In the genomic region with DNA sequence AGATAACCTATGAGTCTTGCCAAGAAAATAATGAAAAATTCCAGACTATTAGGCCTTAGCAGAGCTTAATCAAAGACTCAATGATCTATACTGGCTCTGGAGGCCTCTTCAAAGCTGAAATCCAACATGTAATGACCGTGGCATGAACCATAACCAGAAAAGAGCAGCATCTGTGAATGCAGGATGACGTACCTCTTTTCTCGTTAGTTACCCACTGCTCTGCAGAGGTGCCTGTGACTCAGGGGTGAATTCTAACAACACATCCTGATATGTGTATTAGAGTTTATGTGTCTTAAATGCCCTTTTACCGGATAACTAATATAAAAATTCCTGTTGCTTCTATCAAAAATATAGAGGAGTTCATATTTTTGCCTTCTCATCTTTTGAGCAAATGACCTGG, we compare ENCODE assay signal across 22 cellular contexts.
DNase-seq lines count a peak whose midpoint lies in the region; ATAC-seq, FAIRE-seq and TF ChIP-seq lines count a peak whose summit lies in the region.
"Had no signal": no experiment of that assay in that cellular context is flagged by ENCODE, and none has a peak within 500 bp of the region (broad histone marks: within the 10 kb centered on the region; RNA-seq: fewer than 3 reads in every experiment).

No MANE protein-coding gene starts in this region.

- no peak overlapping the region for H3K4me3 ChIP-seq in IMR-90 (ENCODE audit: insufficient read depth, low read depth, low read length)
- no peak overlapping the region for H3K4me3 ChIP-seq in H1 (ENCODE audit: extremely low read depth in 1 of 4, insufficient read depth in 2 of 4, low read depth in 3 of 4, low read length in 4 of 4)
- H3K4me3 ChIP-seq: K562 had no signal

- no CpG with 5 or more reads among the region's 4 CpGs for WGBS in IMR-90 (ENCODE audit: extremely low coverage in 2 of 2, insufficient read length in 1 of 2), 2 experiments
- 75% methylated on average over 4 of the region's 4 CpGs; no CpG with 5 or more reads in 1 of the 2 experiments for WGBS in H1 (ENCODE audit: extremely low coverage in 1 of 2, insufficient coverage in 1 of 2, insufficient read length in 1 of 2, insufficient replicate concordance in 2 of 2, low coverage in 1 of 2, low lambda C conversion rate in 2 of 2, missing lambda C conversion rate in 1 of 2), 2 experiments

- H3K27me3 Mint-ChIP-seq in activated T-helper 1 cell treated with anti-CD3 and anti-CD28 coated beads, Interleukin-12 subunit alpha, Interleukin-12 subunit beta, Interleukin-2, Interleukin-4 antibody, amounts not matched to agents 30 ng/mL and 10 ng/mL and 1 ng/mL, durations not matched to agents 14 hours and 24 hours and 36 hours (ENCODE audit: insufficient read depth): no peaks in the 10 kb centered on the region
- H3K27me3 Mint-ChIP-seq: CD4-positive, alpha-beta T cell had no signal

- H3K23ac ChIP-seq in IMR-90 (ENCODE audit: low read depth, low read length) (no peak overlapping the region), H1 (ENCODE audit: insufficient read length) (no peak overlapping the region)

- H4K5ac ChIP-seq in IMR-90 (ENCODE audit: low read depth, low read length) (no peak overlapping the region), H1 (ENCODE audit: insufficient read length, low read depth, low read length) (no peak overlapping the region)

- BruUV-seq in IMR-90 (replicated peaks; lab: Mats Ljungman, UMichigan): no TSS peak

- H3K4me1 ChIP-seq in IMR-90 (ENCODE audit: control insufficient read depth, insufficient read depth, low read length) (no peaks in the 10 kb centered on the region), H1 (replicated peaks in 1 of 4; ENCODE audit: control insufficient read depth in 3 of 4, insufficient read depth in 4 of 4, low read length in 3 of 4) (no peaks in the 10 kb centered on the region)
- H3K4me1 ChIP-seq: Caco-2 had no signal

- H3K4me2 ChIP-seq in IMR-90 (ENCODE audit: low read depth, low read length) (no peak overlapping the region), H1 (ENCODE audit: insufficient read depth in 1 of 2, low read depth in 2 of 2, low read length in 2 of 2) (no peak overlapping the region)

- H3K4me3 Mint-ChIP-seq in activated T-helper 1 cell treated with anti-CD3 and anti-CD28 coated beads, Interleukin-12 subunit alpha, Interleukin-12 subunit beta, Interleukin-2, Interleukin-4 antibody, amounts not matched to agents 30 ng/mL and 10 ng/mL and 1 ng/mL, durations not matched to agents 14 hours and 24 hours and 36 hours: no peak overlapping the region
- H3K4me3 Mint-ChIP-seq: CD4-positive, alpha-beta T cell; H9 had no signal

- H2BK15ac ChIP-seq in IMR-90 (ENCODE audit: low read depth, low read length) (no peak overlapping the region), H1 (ENCODE audit: low read length) (no peak overlapping the region)

- H3K27me3 ChIP-seq in IMR-90 (ENCODE audit: control insufficient read depth, insufficient read depth, low read length) (no peaks in the 10 kb centered on the region), H1 (replicated peaks in 1 of 4; ENCODE audit: control insufficient read depth in 3 of 4, extremely low read depth in 1 of 4, insufficient read depth in 3 of 4, low read length in 3 of 4) (no peaks in the 10 kb centered on the region)

- H3K4ac ChIP-seq in IMR-90 (ENCODE audit: low read depth, low read length) (no peak overlapping the region), H1 (replicated peaks; ENCODE audit: insufficient read length, low read depth, low read length) (no peak overlapping the region)

- intact Hi-C loops in IMR-90 (cut with micrococcal nuclease): no loop called here
- intact Hi-C loops in activated T-helper 1 cell treated with anti-CD3 and anti-CD28 coated beads, Interleukin-12 subunit alpha, Interleukin-12 subunit beta, Interleukin-2, Interleukin-4 antibody, amounts not matched to agents 30 ng/mL and 10 ng/mL and 1 ng/mL, durations not matched to agents 14 hours and 24 hours and 36 hours (cut with micrococcal nuclease): no loop called here

- TF ChIP-seq EP300 in H1 (IDR thresholded peaks at IDR 0.05; ENCODE audit: borderline replicate concordance in 1 of 2, low read depth in 2 of 2, low read length in 2 of 2): no peak

- no peaks in the 10 kb centered on the region for H4K20me1 ChIP-seq in IMR-90 (ENCODE audit: insufficient read depth, low read length)
- no peaks in the 10 kb centered on the region for H4K20me1 ChIP-seq in H1 (replicated peaks in 1 of 2; ENCODE audit: control insufficient read depth in 1 of 2, insufficient read depth in 2 of 2, low read length in 2 of 2)

- no peak overlapping the region for H3K14ac ChIP-seq in IMR-90 (replicated peaks; ENCODE audit: low read depth, low read length)
- H3K14ac ChIP-seq in H1 (ENCODE audit: insufficient read length): no peak overlapping the region

- no peaks in the 10 kb centered on the region for H3K9me3 ChIP-seq in IMR-90 (ENCODE audit: control insufficient read depth, insufficient read depth, low read length)
- no peaks in the 10 kb centered on the region for H3K9me3 ChIP-seq in H1 (ENCODE audit: insufficient read depth in 2 of 2, low read depth in 1 of 2, low read length in 1 of 2)
- H3K9me3 ChIP-seq: Caco-2 had no signal

- dilution Hi-C loops in IMR-90 (cut with HindIII; ENCODE audit: low sequenced_read_pairs, unreplicated experiment): no loop called here

- TF ChIP-seq POLR2A in IMR-90 (IDR thresholded peaks at IDR 0.05; ENCODE audit: low read depth, low read length): no peak
- no peak for TF ChIP-seq POLR2A in H1 (IDR thresholded peaks at IDR 0.05; ENCODE audit: control extremely low read depth in 1 of 2, low read depth in 2 of 2, low read length in 2 of 2)

- DNase-seq in EL (peak; percentile 51), IMR-90 (peak; percentile 4), H1 (ENCODE audit: low read depth in 1 of 2, low spot score in 2 of 2) (no peak), non-pigmented ciliary epithelial cell (ENCODE audit: low read depth) (peak; percentile 2), nucleus accumbens (lab: John Stamatoyannopoulos, UW) (no peak)
- DNase-seq in activated T-helper 1 cell treated with anti-CD3 and anti-CD28 coated beads, Interleukin-12 subunit alpha, Interleukin-12 subunit beta, Interleukin-2, Interleukin-4 antibody, amounts not matched to agents 30 ng/mL and 10 ng/mL and 1 ng/mL, durations not matched to agents 14 hours and 24 hours and 36 hours (ENCODE audit: low spot score): no peak
- DNase-seq in activated CD8-positive, alpha-beta memory T cell treated with anti-CD3 and anti-CD28 coated beads for 24 hours: no peak
- DNase-seq: ACHN; AML-193; Caco-2; CD4-positive, alpha-beta T cell; DMS153; DMS79; GOT3; H9 had no signal

- H3K27ac Mint-ChIP-seq in activated T-helper 1 cell treated with anti-CD3 and anti-CD28 coated beads, Interleukin-12 subunit alpha, Interleukin-12 subunit beta, Interleukin-2, Interleukin-4 antibody, amounts not matched to agents 30 ng/mL and 10 ng/mL and 1 ng/mL, durations not matched to agents 14 hours and 24 hours and 36 hours: no peak overlapping the region
- H3K27ac Mint-ChIP-seq: CD4-positive, alpha-beta T cell; H9 had no signal

- H3K9me3 Mint-ChIP-seq in activated T-helper 1 cell treated with anti-CD3 and anti-CD28 coated beads, Interleukin-12 subunit alpha, Interleukin-12 subunit beta, Interleukin-2, Interleukin-4 antibody, amounts not matched to agents 30 ng/mL and 10 ng/mL and 1 ng/mL, durations not matched to agents 14 hours and 24 hours and 36 hours: peaks cover 17% of the 10 kb centered on the region

- no peak overlapping the region for H2AK9ac ChIP-seq in IMR-90 (replicated peaks; ENCODE audit: low read depth, low read length, poor library complexity)

- H2BK5ac ChIP-seq in IMR-90 (ENCODE audit: low read depth, low read length, poor library complexity, severe bottlenecking): no peak overlapping the region
- no peak overlapping the region for H2BK5ac ChIP-seq in H1 (ENCODE audit: low read depth, low read length)

- no peak overlapping the region for H3K56ac ChIP-seq in IMR-90 (ENCODE audit: extremely low read depth, insufficient read depth, low read length)
- H3K56ac ChIP-seq in H1 (replicated peaks; ENCODE audit: insufficient read length, low read depth, low read length): no peak overlapping the region

- no peaks in the 10 kb centered on the region for H3K23me2 ChIP-seq in H1 (ENCODE audit: low read depth, low read length)

- H3K79me1 ChIP-seq in IMR-90 (ENCODE audit: low read depth in 1 of 2, low read length in 2 of 2): no peaks in the 10 kb centered on the region
- no peaks in the 10 kb centered on the region for H3K79me1 ChIP-seq in H1 (ENCODE audit: low read depth, low read length)

- no peaks in the 10 kb centered on the region for H3K36me3 Mint-ChIP-seq in activated T-helper 1 cell treated with anti-CD3 and anti-CD28 coated beads, Interleukin-12 subunit alpha, Interleukin-12 subunit beta, Interleukin-2, Interleukin-4 antibody, amounts not matched to agents 30 ng/mL and 10 ng/mL and 1 ng/mL, durations not matched to agents 14 hours and 24 hours and 36 hours (ENCODE audit: low read depth)

- CTCF ChIA-PET in IMR-90 (lab: Yijun Ruan, JAX): no interaction called here
- CTCF ChIA-PET in H1 (lab: Charles Lee; ENCODE audit: partially characterized antibody): no interaction called here

- no peak overlapping the region for H3K27ac ChIP-seq in IMR-90 (ENCODE audit: insufficient read depth, low read length)
- no peak overlapping the region for H3K27ac ChIP-seq in H1 (ENCODE audit: low read depth, low read length)
- H3K27ac ChIP-seq: C4-2B, HL-60 had no signal

- POLR2A ChIA-PET in IMR-90 (lab: Charles Lee; ENCODE audit: unreplicated experiment) (no interaction called here), H1 (lab: Charles Lee; ENCODE audit: partially characterized antibody) (no interaction called here)

- no peaks in the 10 kb centered on the region for H3K4me1 Mint-ChIP-seq in activated T-helper 1 cell treated with anti-CD3 and anti-CD28 coated beads, Interleukin-12 subunit alpha, Interleukin-12 subunit beta, Interleukin-2, Interleukin-4 antibody, amounts not matched to agents 30 ng/mL and 10 ng/mL and 1 ng/mL, durations not matched to agents 14 hours and 24 hours and 36 hours (ENCODE audit: low read depth)
- H3K4me1 Mint-ChIP-seq: H9 had no signal

- H2AFZ ChIP-seq in IMR-90 (replicated peaks; ENCODE audit: low read length, poor library complexity) (no peak overlapping the region), H1 (ENCODE audit: low read length) (0 out of 2 replicates have a peak overlapping the region, but pooled peaks have one; percentile 65)

- no peak overlapping the region for H2BK20ac ChIP-seq in IMR-90 (ENCODE audit: low read depth, low read length)
- H2BK20ac ChIP-seq in H1 (ENCODE audit: low read length): no peak overlapping the region

- no peak for TF ChIP-seq CTCF in IMR-90 (conservative IDR thresholded peaks at IDR 0.05; ENCODE audit: low read depth, low read length)
- TF ChIP-seq CTCF in H1 (IDR thresholded peaks at IDR 0.05; ENCODE audit: control extremely low read depth in 1 of 3, insufficient read depth in 1 of 3, low read depth in 1 of 3, low read length in 3 of 3): no peak

- no peak for TF ChIP-seq RAD21 in IMR-90 (IDR thresholded peaks at IDR 0.05; ENCODE audit: low read length)
- TF ChIP-seq RAD21 in H1 (IDR thresholded peaks at IDR 0.05 in 1 of 2, conservative IDR thresholded peaks at IDR 0.05 in 1 of 2; ENCODE audit: low read depth in 2 of 2, low read length in 2 of 2): no peak

- no peak for FAIRE-seq in H1 (lab: Jason Lieb, UNC)
- FAIRE-seq: A204.1, G401.6, GM12892, GM18507, K562 had no signal

- no peak for ATAC-seq in IMR-90 (ENCODE audit: low read depth)
- ATAC-seq: K562 had no signal

- no peaks in the 10 kb centered on the region for H3K9me1 ChIP-seq in IMR-90 (ENCODE audit: insufficient read depth, low read length)

- H2BK12ac ChIP-seq in H1 (ENCODE audit: low read depth, low read length): no peak overlapping the region

- H3K9ac ChIP-seq in IMR-90 (ENCODE audit: low read depth, low read length) (no peak overlapping the region), H1 (replicated peaks in 1 of 4; ENCODE audit: extremely low read depth in 1 of 4, low read depth in 3 of 4, low read length in 3 of 4) (no peak overlapping the region)

- H3K36me3 ChIP-seq in IMR-90 (ENCODE audit: control insufficient read depth, insufficient read depth, low read length) (no peaks in the 10 kb centered on the region), H1 (ENCODE audit: control insufficient read depth in 2 of 4, insufficient read depth in 4 of 4, low read length in 3 of 4) (no peaks in the 10 kb centered on the region)

- H3K18ac ChIP-seq in IMR-90 (ENCODE audit: low read depth, low read length): no peak overlapping the region
- H3K18ac ChIP-seq in H1 (ENCODE audit: extremely low read depth, low read length): no peak overlapping the region

- H2BK120ac ChIP-seq in IMR-90 (ENCODE audit: low read depth, low read length) (no peak overlapping the region), H1 (replicated peaks; ENCODE audit: low read depth, low read length) (no peak overlapping the region)

- H2AK5ac ChIP-seq in IMR-90 (ENCODE audit: low read depth, low read length) (no peak overlapping the region), H1 (ENCODE audit: low read depth, low read length) (no peak overlapping the region)

- H3K79me2 ChIP-seq in H1 (ENCODE audit: control insufficient read depth in 1 of 2, insufficient read depth in 2 of 2, low read length in 2 of 2): no peaks in the 10 kb centered on the region

- H4K8ac ChIP-seq in IMR-90 (ENCODE audit: low read depth in 2 of 2, low read length in 2 of 2): no peak overlapping the region
- H4K8ac ChIP-seq in H1 (ENCODE audit: extremely low read depth, insufficient read depth, low read length): no peak overlapping the region

- in situ Hi-C loops in IMR-90 (cut with MboI; ENCODE audit: low sequenced_read_pairs): no loop called here

- H4K91ac ChIP-seq in IMR-90 (ENCODE audit: insufficient read depth, low read depth, low read length) (no peak overlapping the region), H1 (replicated peaks; ENCODE audit: insufficient read length, low read length) (no peak overlapping the region)

Comparison
In these comparisons a context has a peak if more than half of its experiments do, and no peak if none do; other contexts are left out.
1. DNase-seq: peak in EL (single experiment), IMR-90 (single experiment) and non-pigmented ciliary epithelial cell (single experiment); none in H1 (0 of 2), activated T-helper 1 cell treated with anti-CD3 and anti-CD28 coated beads, Interleukin-12 subunit alpha, Interleukin-12 subunit beta, Interleukin-2, Interleukin-4 antibody, amounts not matched to agents 30 ng/mL and 10 ng/mL and 1 ng/mL, durations not matched to agents 14 hours and 24 hours and 36 hours (single experiment), activated CD8-positive, alpha-beta memory T cell treated with anti-CD3 and anti-CD28 coated beads for 24 hours (single experiment) and nucleus accumbens (0 of 56).